Comparison of ENCODE assay signal across 27 cellular contexts in the genomic region with DNA sequence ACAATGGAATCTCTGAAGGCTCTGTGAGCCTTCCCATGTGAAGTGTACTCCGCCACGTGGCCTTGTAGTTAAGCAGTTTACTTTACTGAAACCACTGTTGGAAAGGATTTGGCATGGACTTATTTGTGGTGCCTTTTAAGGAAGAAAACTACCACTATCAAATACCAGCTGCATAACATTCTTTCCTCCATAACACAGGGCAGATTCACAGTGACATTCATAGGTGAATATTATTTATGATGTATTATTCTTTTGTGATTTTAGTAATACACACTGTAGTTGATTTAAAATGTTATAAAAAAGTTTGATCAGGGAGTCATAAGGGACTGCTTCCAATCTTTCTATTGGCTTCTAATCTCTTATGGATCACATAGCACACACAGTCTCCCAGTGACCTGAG.
"Had no signal": no experiment of that assay in that cellular context is flagged by ENCODE, and none has a peak within 500 bp of the region (broad histone marks: within the 10 kb centered on the region; RNA-seq: fewer than 3 reads in every experiment).

No MANE protein-coding gene starts in this region.

- H3K9me3 ChIP-seq: ovary, prostate gland, right lobe of liver, thoracic aorta, thyroid gland, tibial nerve, upper lobe of right lung, uterus had no signal

- H3K9ac ChIP-seq: neural progenitor cell had no signal

- ATAC-seq: naive thymus-derived CD4-positive, alpha-beta T cell; natural killer cell; right cardiac atrium; right lobe of liver; stimulated activated memory B cell treated with anti-CD40 and anti-IgM and Interleukin-4, amounts not matched to agents 10 μg/mL and 1 μg/mL and 100 μg/mL, for 72 hours; upper lobe of right lung had no signal

- H3K4me1 ChIP-seq: neural progenitor cell, prostate gland, right lobe of liver, spleen, stomach, thyroid gland, tibial nerve, upper lobe of right lung, uterus had no signal

- H3K4me2 ChIP-seq: neural progenitor cell, smooth muscle cell had no signal

- H3K27me3 ChIP-seq: neural progenitor cell, ovary, right lobe of liver, stomach, upper lobe of right lung had no signal

- H2AFZ ChIP-seq: neural progenitor cell had no signal

- H3K4me3 ChIP-seq: neural progenitor cell, ovary, prostate gland, right lobe of liver, skin epidermis, smooth muscle cell, spleen, stomach, thoracic aorta, thyroid gland, tibial nerve, upper lobe of right lung, uterus had no signal

- H3K4me1 Mint-ChIP-seq: naive thymus-derived CD4-positive, alpha-beta T cell; natural killer cell; nephron; neural progenitor cell; stimulated activated memory B cell treated with anti-CD40 and anti-IgM and Interleukin-4, amounts not matched to agents 10 μg/mL and 1 μg/mL and 100 μg/mL, for 72 hours had no signal

- H3K36me3 ChIP-seq: neural progenitor cell, ovary, prostate gland, right lobe of liver, spleen, stomach, thoracic aorta, thyroid gland, tibial nerve, upper lobe of right lung, uterus had no signal

- H3K27ac Mint-ChIP-seq: naive thymus-derived CD4-positive, alpha-beta T cell; natural killer cell; nephron; neural progenitor cell; stimulated activated memory B cell treated with anti-CD40 and anti-IgM and Interleukin-4, amounts not matched to agents 10 μg/mL and 1 μg/mL and 100 μg/mL, for 72 hours; stimulated activated naive CD8-positive, alpha-beta T cell treated with anti-CD3 and anti-CD28 coated beads, Interleukin-15, Interleukin-2, amounts not matched to agents 100 ng/mL and 50 ng/mL, for 24 hours; type B pancreatic cell had no signal

- H3K36me3 Mint-ChIP-seq: naive thymus-derived CD4-positive, alpha-beta T cell; natural killer cell; neural progenitor cell; stimulated activated memory B cell treated with anti-CD40 and anti-IgM and Interleukin-4, amounts not matched to agents 10 μg/mL and 1 μg/mL and 100 μg/mL, for 72 hours; type B pancreatic cell had no signal

- DNase-seq: naive thymus-derived CD4-positive, alpha-beta T cell; natural killer cell; occipital lobe; ovary; right cardiac atrium; right lobe of liver; spleen; stimulated activated CD4-positive, alpha-beta T cell treated with anti-CD3 and anti-CD28 coated beads, Interleukin-12 subunit alpha, Interleukin-12 subunit beta, amount 100 ng/mL, for 4 hours; stimulated activated CD4-positive, alpha-beta T cell treated with anti-CD3 and anti-CD28 coated beads, Interleukin-1b, Interleukin-23, amount 100 ng/mL, for 48 hours; stimulated activated CD4-positive, alpha-beta T cell treated with anti-CD3 and anti-CD28 coated beads, Interleukin-4, amount 100 ng/mL, for 1 hour; stimulated activated CD4-positive, alpha-beta T cell treated with anti-CD3 and anti-CD28 coated beads, Interleukin-4, amount 100 ng/mL, for 4 hours; stimulated activated CD8-positive, alpha-beta memory T cell treated with anti-CD3 and anti-CD28 coated beads, Interleukin-4, amount 100 ng/mL, for 48 hours; stimulated activated naive CD4-positive, alpha-beta T cell treated with Interleukin-2 at 50 U/mL for 16 hours; stomach; thyroid gland; upper lobe of right lung; uterus had no signal

- H3K27ac ChIP-seq: neural progenitor cell, ovary, prostate gland, right lobe of liver, skin epidermis, spleen, stomach, thoracic aorta, thyroid gland, tibial nerve, upper lobe of right lung, uterus had no signal

- H3K4me3 Mint-ChIP-seq: naive thymus-derived CD4-positive, alpha-beta T cell; natural killer cell; nephron; neural progenitor cell; stimulated activated memory B cell treated with anti-CD40 and anti-IgM and Interleukin-4, amounts not matched to agents 10 μg/mL and 1 μg/mL and 100 μg/mL, for 72 hours; stimulated activated naive CD8-positive, alpha-beta T cell treated with anti-CD3 and anti-CD28 coated beads, Interleukin-15, Interleukin-2, amounts not matched to agents 100 ng/mL and 50 ng/mL, for 24 hours; type B pancreatic cell had no signal

- H3K27me3 Mint-ChIP-seq: naive thymus-derived CD4-positive, alpha-beta T cell; stimulated activated memory B cell treated with anti-CD40 and anti-IgM and Interleukin-4, amounts not matched to agents 10 μg/mL and 1 μg/mL and 100 μg/mL, for 72 hours; stimulated activated naive CD8-positive, alpha-beta T cell treated with anti-CD3 and anti-CD28 coated beads, Interleukin-15, Interleukin-2, amounts not matched to agents 100 ng/mL and 50 ng/mL, for 24 hours; type B pancreatic cell had no signal
